20 cellular contexts compared by ENCODE assay signal in genomic region chr11:113311536-113311935, GRCh38. TPM values are rescaled to one million over a fixed set of nuclear protein-coding genes. Genes with fewer than 3 reads are reported as not detected.
DNase-seq lines count a peak whose midpoint lies in the region.
"Had no signal": no experiment of that assay in that cellular context is flagged by ENCODE, and none has a peak within 500 bp of the region (broad histone marks: within the 10 kb centered on the region; RNA-seq: fewer than 3 reads in every experiment).

No MANE protein-coding gene starts in this region.

- intact Hi-C loops in posterior cingulate gyrus (cut with DNase I), result no loop called here
- intact Hi-C loops in cardiac septum (cut with DNase I), result no loop called here

- DNase-seq in LHCN-M2 (ENCODE audit: low read depth), result peak; percentile 93
- peak; percentile 31 for DNase-seq in astrocyte of the hippocampus (ENCODE audit: low read depth, low spot score)
- peak; percentile 77 for DNase-seq in myocyte (ENCODE audit: low read depth)
- DNase-seq in posterior cingulate gyrus, result no peak
- no peak for DNase-seq in cardiac septum (ENCODE audit: low spot score)
- no peak for DNase-seq in T-helper 1 cell
- DNase-seq in SW480 (ENCODE audit: low spot score), result no peak
- DNase-seq: ACHN, AML-193, DMS79 treated with DMSO at 0.1 percent for 48 hours, GF-D8, HFFc6, KG1, NCI-H1417 treated with DMSO at 0.1 percent for 48 hours, NCI-H187 treated with DMSO at 0.1 percent for 48 hours, NCI-H2227 treated with DMSO at 0.1 percent for 48 hours, NCI-H510A treated with DMSO at 0.1 percent for 48 hours, NCI-H774, Right ventricle myocardium superior, SK-N-SH had no signal

RNA-seq across cellular contexts. Expression of gene TTC12, which starts 2.8 kb away (rescaled TPM):
- 14.0 and 15.2 TPM in 2 replicates for total RNA-seq in LHCN-M2 (2014; rRNA removed)
- 8.1 TPM for polyA plus RNA-seq in LHCN-M2 (2012)
- 4.3 and 6.3 TPM in 2 replicates for total RNA-seq in myocyte
- polyA plus RNA-seq in myocyte (2012), result 6.4 TPM
- 12.0 TPM for total RNA-seq in cardiac septum

Comparison
In these comparisons a context has a peak if more than half of its experiments do, and no peak if none do; other contexts are left out.
1. DNase-seq: peak in LHCN-M2 (single experiment), astrocyte of the hippocampus (single experiment) and myocyte (single experiment); none in posterior cingulate gyrus (0 of 10), cardiac septum (single experiment), T-helper 1 cell (0 of 5) and SW480 (single experiment).